Comparison of ENCODE assay signal across 1 cellular context in the genomic region with DNA sequence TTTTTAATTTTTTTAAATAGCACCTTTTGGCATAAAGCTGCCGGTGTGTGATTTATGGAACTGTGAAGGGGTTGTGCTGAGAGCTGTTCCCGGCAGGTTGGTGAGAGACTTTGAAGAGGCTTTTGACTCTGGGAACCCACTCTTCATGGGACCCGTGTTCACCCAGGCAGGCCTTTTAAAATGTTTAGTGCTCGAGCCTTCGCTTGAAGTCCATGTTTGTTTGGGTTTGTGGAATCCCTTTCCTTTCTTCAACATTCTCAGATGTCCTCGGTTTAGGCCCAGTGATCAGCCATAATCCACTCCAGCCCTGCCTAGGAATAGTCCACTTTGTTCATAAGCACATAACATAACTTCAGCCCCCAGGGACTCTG.
TF ChIP-seq lines count a peak whose summit lies in the region.

No MANE protein-coding gene starts in this region.

TF ChIP-seq in GM23338, 12 proteins besides CTCF, POLR2A, EP300 and RAD21 (continued from another document):
- TF ChIP-seq NANOG (IDR thresholded peaks at IDR 0.05; ENCODE audit: borderline replicate concordance), result no peak
- no peak for TF ChIP-seq EZH2 (IDR thresholded peaks at IDR 0.05; ENCODE audit: low read depth, unreplicated experiment)
- no peak for TF ChIP-seq STAT1 (IDR thresholded peaks at IDR 0.05; ENCODE audit: unreplicated experiment)
- no peak for TF ChIP-seq CREB1 (CRISPR knock-in tag; IDR thresholded peaks at IDR 0.05; ENCODE audit: low read depth)
- TF ChIP-seq, protein P1, sequence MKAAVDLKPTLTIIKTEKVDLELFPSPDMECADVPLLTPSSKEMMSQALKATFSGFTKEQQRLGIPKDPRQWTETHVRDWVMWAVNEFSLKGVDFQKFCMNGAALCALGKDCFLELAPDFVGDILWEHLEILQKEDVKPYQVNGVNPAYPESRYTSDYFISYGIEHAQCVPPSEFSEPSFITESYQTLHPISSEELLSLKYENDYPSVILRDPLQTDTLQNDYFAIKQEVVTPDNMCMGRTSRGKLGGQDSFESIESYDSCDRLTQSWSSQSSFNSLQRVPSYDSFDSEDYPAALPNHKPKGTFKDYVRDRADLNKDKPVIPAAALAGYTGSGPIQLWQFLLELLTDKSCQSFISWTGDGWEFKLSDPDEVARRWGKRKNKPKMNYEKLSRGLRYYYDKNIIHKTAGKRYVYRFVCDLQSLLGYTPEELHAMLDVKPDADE (IDR thresholded peaks at IDR 0.05), result no peak
- TF ChIP-seq ZNF331 (CRISPR knock-in tag; IDR thresholded peaks at IDR 0.05; ENCODE audit: low read depth), result no peak
- TF ChIP-seq ZNF114 (CRISPR knock-in tag; IDR thresholded peaks at IDR 0.05), result no peak
